Comparison of ENCODE assay signal across 8 cellular contexts in the genomic region with DNA sequence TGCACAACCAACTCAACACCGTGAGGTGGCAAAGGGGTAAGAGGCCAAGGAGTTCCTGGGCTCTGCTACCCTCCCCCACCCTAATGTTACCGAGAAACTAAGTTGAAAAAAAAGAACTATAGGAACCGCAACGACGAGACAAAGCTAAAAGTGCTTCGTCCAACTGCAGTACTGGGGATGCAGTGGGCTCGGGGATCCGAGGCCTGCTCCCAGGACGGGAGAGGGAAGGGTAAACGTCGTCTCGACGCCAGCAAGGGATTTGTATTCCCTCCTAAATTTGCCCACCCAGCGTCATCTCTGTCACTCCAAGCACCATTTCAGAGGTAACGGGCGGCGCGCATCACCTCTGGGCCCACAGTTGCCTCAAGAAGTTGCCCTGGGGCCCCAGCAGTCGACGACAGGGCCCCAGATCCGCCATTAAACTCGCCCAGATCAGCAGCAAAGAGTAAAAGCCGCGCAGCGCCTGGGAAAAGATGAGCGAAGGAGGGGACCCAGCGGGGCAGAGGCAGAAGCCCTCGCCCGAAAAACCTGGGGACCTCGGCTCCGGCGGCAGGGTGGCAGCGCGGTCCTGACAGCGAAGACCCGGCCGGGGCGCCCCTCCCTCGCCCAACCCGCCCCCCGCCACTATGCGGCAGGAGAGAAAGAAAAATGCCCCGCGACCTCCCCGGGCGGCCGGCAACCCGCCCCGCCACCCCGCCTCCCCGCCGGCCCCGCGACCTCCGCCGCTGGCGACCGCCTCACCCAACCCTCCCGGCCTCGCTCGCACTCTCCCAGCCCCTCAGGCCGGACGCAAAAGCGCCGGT. TPM values are rescaled to one million over a fixed set of nuclear protein-coding genes. Genes with fewer than 3 reads are reported as not detected.
DNase-seq lines count a peak whose midpoint lies in the region; ATAC-seq and TF ChIP-seq lines count a peak whose summit lies in the region.

No MANE protein-coding gene starts in this region.

- TF ChIP-seq CTCF in brain (conservative IDR thresholded peaks at IDR 0.05) (no peak), spleen (IDR thresholded peaks at IDR 0.05 in 8 of 11, conservative IDR thresholded peaks at IDR 0.05 in 3 of 11) (peak in 1 of 11 experiments; percentile 12)

- peak overlapping the region; percentile 98 to 100 (median 98) for H3K27ac Mint-ChIP-seq in brain
- H3K27ac Mint-ChIP-seq in immature natural killer cell = peak overlapping the region; percentile 94 to 97 (median 96)

- peaks cover 36% of the 10 kb centered on the region for H3K36me3 Mint-ChIP-seq in brain
- peaks cover 0 to 3% (median 0%) of the 10 kb centered on the region in 3 donors for H3K36me3 Mint-ChIP-seq in immature natural killer cell

- peak overlapping the region; percentile 70 to 94 (median 80) for H3K4me3 ChIP-seq in spleen

- H3K9me3 ChIP-seq in spleen = no peaks in the 10 kb centered on the region

- no peak for TF ChIP-seq POLR2A in spleen (IDR thresholded peaks at IDR 0.05)

- intact Hi-C loops in spleen (cut with DNase I; ENCODE audit: low total_unique reads) = loop anchor here (5.0 to 10.0 kb wide), 2 partner anchors 80 to 228 kb away; a partner anchor contains a TSS

- peaks cover 16 to 43% (median 27%) of the 10 kb centered on the region in 6 donors for H3K4me1 ChIP-seq in spleen

- H3K4me3 Mint-ChIP-seq in brain = peak overlapping the region; percentile 95 to 99 (median 98)
- peak overlapping the region; percentile 88 to 98 (median 94) for H3K4me3 Mint-ChIP-seq in immature natural killer cell

- DNase-seq in NCI-H524 (lab: John Stamatoyannopoulos, UW) (peak; percentile 41 to 65), NCI-H524 treated with DMSO at 0.1 percent for 48 hours (lab: John Stamatoyannopoulos, UW) (no peak), T-helper 9 cell (peak; percentile 23), immature natural killer cell (peak; percentile 45 to 51 (median 46)), spleen (peak; percentile 91), mesenteric fat pad (ENCODE audit: low spot score) (no peak)

- H3K27me3 ChIP-seq in spleen (replicated peaks in 1 of 7) = no peaks in the 10 kb centered on the region

- H3K27ac ChIP-seq in spleen = peak overlapping the region; percentile 97 to 100 (median 99)

- H3K4me1 Mint-ChIP-seq in brain (peaks cover 51% of the 10 kb centered on the region), immature natural killer cell (peaks cover 45 to 52% of the 10 kb centered on the region in 2 donors)

- H3K9me3 Mint-ChIP-seq in brain (peaks cover 0 to 4% (median 2%) of the 10 kb centered on the region in 5 experiments), immature natural killer cell (no peaks in the 10 kb centered on the region)

- WGBS in spleen, 5 donors = 0 to 1% (median 1%) methylated on average over 27 to 64 of the region's 65 CpGs

- peaks cover 6% of the 10 kb centered on the region for H3K27me3 Mint-ChIP-seq in brain
- H3K27me3 Mint-ChIP-seq in immature natural killer cell (ENCODE audit: low read depth in 3 of 3) = peaks cover 7 to 17% (median 8%) of the 10 kb centered on the region in 3 donors

- H3K36me3 ChIP-seq in spleen = peaks cover 0 to 24% (median under 1%) of the 10 kb centered on the region in 6 donors

- ATAC-seq in HG03520 (IDR thresholded peaks at IDR 0.05; ENCODE audit: unreplicated experiment) = peak; percentile 4

RNA-seq across cellular contexts. Expression of a gene that starts 0.7 kb away (rescaled TPM):
- 1.7 TPM for polyA plus RNA-seq in brain (ENCODE audit: insufficient read depth, low read depth, low replicate concordance)
- polyA plus RNA-seq in immature natural killer cell = 10 to 100 TPM; 17.5 to 30.1 (median 25.9) TPM
- 10 to 100 TPM; 13.2 to 24.4 (median 18.8) TPM for total RNA-seq in spleen
- polyA plus RNA-seq in spleen = 1 to 10 TPM; 5.7 to 7.4 (median 6.6) TPM
- 18.6 TPM for total RNA-seq in mesenteric fat pad

Comparison
In these comparisons a context has a peak if more than half of its experiments do, and no peak if none do; other contexts are left out.
1. DNase-seq: peak in NCI-H524 (2 of 2), T-helper 9 cell (single experiment), immature natural killer cell (3 of 3) and spleen (single experiment); none in NCI-H524 treated with DMSO at 0.1 percent for 48 hours (single experiment) and mesenteric fat pad (single experiment).